Comparison of ENCODE assay signal across 20 cellular contexts in the genomic region with DNA sequence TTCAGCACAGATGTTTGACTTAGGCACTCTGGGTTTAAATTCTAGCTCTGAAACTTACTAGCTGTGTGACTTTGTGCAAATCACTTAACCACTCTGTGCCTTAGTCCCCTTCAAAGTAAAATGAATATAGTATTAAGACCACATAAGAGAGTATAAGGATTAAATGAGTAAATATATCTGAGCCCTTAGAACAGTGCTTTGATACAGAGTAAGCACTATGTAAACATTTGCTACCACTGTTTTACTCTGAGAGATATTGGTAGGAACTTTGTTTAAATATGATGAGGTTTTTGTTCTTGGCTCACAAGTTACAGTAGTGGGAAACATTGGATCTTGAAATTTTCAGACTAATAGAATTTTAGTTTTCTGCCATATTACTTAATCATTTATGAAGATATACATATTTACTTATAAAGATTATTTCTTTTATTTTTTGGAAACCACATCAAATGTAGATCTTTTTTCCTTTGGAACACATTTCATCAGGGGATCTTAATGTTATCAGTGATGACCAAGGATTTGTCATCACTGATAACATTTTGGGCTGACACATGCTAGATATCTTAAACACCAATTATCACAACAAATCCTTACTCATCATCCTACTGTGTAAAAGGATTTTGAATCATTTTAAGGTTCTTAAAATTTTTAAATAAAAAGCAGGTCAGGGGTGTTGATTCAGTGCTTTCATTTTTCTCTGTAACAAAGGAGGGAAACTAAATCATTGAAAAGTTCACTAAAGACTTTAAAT.
"Had no signal": no experiment of that assay in that cellular context is flagged by ENCODE, and none has a peak within 500 bp of the region (broad histone marks: within the 10 kb centered on the region; RNA-seq: fewer than 3 reads in every experiment).

No MANE protein-coding gene starts in this region.

- DNase-seq: activated CD4-positive, alpha-beta T cell treated with anti-CD3 and anti-CD28 coated beads, Interleukin-2, amount 10 ng/mL, durations not matched to agents 7 days and 5 days; activated CD8-positive, alpha-beta memory T cell treated with anti-CD3 and anti-CD28 coated beads, Interleukin-2, amount 50 U/mL, for 48 hours; activated CD8-positive, alpha-beta T cell treated with anti-CD3 and anti-CD28 coated beads, Interleukin-2, amount 10 ng/mL, durations not matched to agents 7 days and 5 days; activated effector memory CD4-positive, alpha-beta T cell treated with Interleukin-2 at 50 U/mL for 16 hours; activated naive CD4-positive, alpha-beta T cell treated with anti-CD3 and anti-CD28 coated beads, Interleukin-2, amount 10 ng/mL, durations not matched to agents 7 days and 5 days; activated naive CD8-positive, alpha-beta T cell treated with anti-CD3 and anti-CD28 coated beads, Interleukin-2, amount 50 U/mL, for 24 hours; activated T-cell treated with anti-CD3 and anti-CD28 coated beads, Interleukin-2, amount 50 U/mL, for 48 hours; effector memory CD8-positive, alpha-beta T cell; left lung; occipital lobe; retina; stimulated activated CD4-positive, alpha-beta T cell treated with anti-CD3 and anti-CD28 coated beads, Interleukin-12 subunit alpha, Interleukin-12 subunit beta, amount 100 ng/mL, for 4 hours; stimulated activated CD4-positive, alpha-beta T cell treated with anti-CD3 and anti-CD28 coated beads, Interleukin-1b, Interleukin-23, amount 100 ng/mL, for 48 hours had no signal

- H3K4me1 Mint-ChIP-seq: activated CD4-positive, alpha-beta T cell treated with anti-CD3 and anti-CD28 coated beads, Interleukin-2, amount 10 ng/mL, durations not matched to agents 7 days and 5 days; activated naive CD4-positive, alpha-beta T cell treated with anti-CD3 and anti-CD28 coated beads, Interleukin-2, amount 10 ng/mL, durations not matched to agents 7 days and 5 days; activated naive CD8-positive, alpha-beta T cell treated with anti-CD3 and anti-CD28 coated beads, Interleukin-2, amount 50 U/mL, for 24 hours had no signal

- FAIRE-seq: frontal cortex had no signal

- H3K27me3 ChIP-seq: ascending aorta, cardiac muscle cell, left lung, suprapubic skin had no signal

- H3K4me1 ChIP-seq: ascending aorta, left lung, suprapubic skin had no signal

- H3K4me3 ChIP-seq: ascending aorta, cardiac muscle cell, left lung, suprapubic skin had no signal

- H3K9me3 Mint-ChIP-seq: activated CD4-positive, alpha-beta T cell treated with anti-CD3 and anti-CD28 coated beads, Interleukin-2, amount 10 ng/mL, durations not matched to agents 7 days and 5 days; activated naive CD4-positive, alpha-beta T cell treated with anti-CD3 and anti-CD28 coated beads, Interleukin-2, amount 10 ng/mL, durations not matched to agents 7 days and 5 days; activated naive CD8-positive, alpha-beta T cell treated with anti-CD3 and anti-CD28 coated beads, Interleukin-2, amount 50 U/mL, for 24 hours; stimulated activated naive CD8-positive, alpha-beta T cell treated with anti-CD3 and anti-CD28 coated beads, Interleukin-15, Interleukin-2, amounts not matched to agents 100 ng/mL and 50 ng/mL, for 24 hours; T-helper 1 cell treated with Interleukin-12 subunit alpha and Interleukin-12 subunit beta and Interleukin-4 antibody, amounts not matched to agents 30 μg/mL and 1 μg/mL, for 36 hours had no signal

- H3K27me3 Mint-ChIP-seq: activated CD4-positive, alpha-beta T cell treated with anti-CD3 and anti-CD28 coated beads, Interleukin-2, amount 10 ng/mL, durations not matched to agents 7 days and 5 days; activated naive CD4-positive, alpha-beta T cell treated with anti-CD3 and anti-CD28 coated beads, Interleukin-2, amount 10 ng/mL, durations not matched to agents 7 days and 5 days; effector memory CD8-positive, alpha-beta T cell had no signal

- H3K27ac Mint-ChIP-seq: activated CD4-positive, alpha-beta T cell treated with anti-CD3 and anti-CD28 coated beads, Interleukin-2, amount 10 ng/mL, durations not matched to agents 7 days and 5 days; activated CD8-positive, alpha-beta T cell treated with anti-CD3 and anti-CD28 coated beads, Interleukin-2, amount 10 ng/mL, durations not matched to agents 7 days and 5 days; activated naive CD4-positive, alpha-beta T cell treated with anti-CD3 and anti-CD28 coated beads, Interleukin-2, amount 10 ng/mL, durations not matched to agents 7 days and 5 days; activated naive CD8-positive, alpha-beta T cell treated with anti-CD3 and anti-CD28 coated beads, Interleukin-2, amount 50 U/mL, for 24 hours; effector memory CD8-positive, alpha-beta T cell; stimulated activated naive CD8-positive, alpha-beta T cell treated with anti-CD3 and anti-CD28 coated beads, Interleukin-15, Interleukin-2, amounts not matched to agents 100 ng/mL and 50 ng/mL, for 24 hours; T-helper 1 cell treated with Interleukin-12 subunit alpha and Interleukin-12 subunit beta and Interleukin-4 antibody, amounts not matched to agents 30 μg/mL and 1 μg/mL, for 36 hours had no signal

- H3K27ac ChIP-seq: ascending aorta, cardiac muscle cell, left lung, suprapubic skin had no signal

- H3K4me3 Mint-ChIP-seq: activated CD4-positive, alpha-beta T cell treated with anti-CD3 and anti-CD28 coated beads, Interleukin-2, amount 10 ng/mL, durations not matched to agents 7 days and 5 days; activated CD8-positive, alpha-beta T cell treated with anti-CD3 and anti-CD28 coated beads, Interleukin-2, amount 10 ng/mL, durations not matched to agents 7 days and 5 days; activated naive CD4-positive, alpha-beta T cell treated with anti-CD3 and anti-CD28 coated beads, Interleukin-2, amount 10 ng/mL, durations not matched to agents 7 days and 5 days; activated naive CD8-positive, alpha-beta T cell treated with anti-CD3 and anti-CD28 coated beads, Interleukin-2, amount 50 U/mL, for 24 hours; effector memory CD8-positive, alpha-beta T cell; stimulated activated naive CD8-positive, alpha-beta T cell treated with anti-CD3 and anti-CD28 coated beads, Interleukin-15, Interleukin-2, amounts not matched to agents 100 ng/mL and 50 ng/mL, for 24 hours; T-helper 1 cell treated with Interleukin-12 subunit alpha and Interleukin-12 subunit beta and Interleukin-4 antibody, amounts not matched to agents 30 μg/mL and 1 μg/mL, for 36 hours had no signal

- H3K36me3 Mint-ChIP-seq: activated naive CD4-positive, alpha-beta T cell treated with anti-CD3 and anti-CD28 coated beads, Interleukin-2, amount 10 ng/mL, durations not matched to agents 7 days and 5 days had no signal

- H3K9me3 ChIP-seq: ascending aorta, left lung, suprapubic skin had no signal

- ATAC-seq: activated CD4-positive, CD25-positive, alpha-beta regulatory T cell treated with anti-CD3 and anti-CD28 coated beads, Interleukin-2, amount 50 U/mL, for 24 hours; activated CD8-positive, alpha-beta T cell treated with anti-CD3 and anti-CD28 coated beads, Interleukin-2, amount 10 ng/mL, durations not matched to agents 7 days and 5 days; activated naive CD8-positive, alpha-beta T cell treated with anti-CD3 and anti-CD28 coated beads, Interleukin-2, amount 50 U/mL, for 24 hours; effector memory CD8-positive, alpha-beta T cell; left lung had no signal

- H3K36me3 ChIP-seq: ascending aorta, cardiac muscle cell, left lung, suprapubic skin had no signal
